In genomic region chr5:96242536-96242935, GRCh38 we compare ENCODE assay signal across 21 cellular contexts.
"Had no signal": no experiment of that assay in that cellular context is flagged by ENCODE, and none has a peak within 500 bp of the region (broad histone marks: within the 10 kb centered on the region; RNA-seq: fewer than 3 reads in every experiment).

No MANE protein-coding gene starts in this region.

- H3K36me3 Mint-ChIP-seq: activated CD8-positive, alpha-beta memory T cell treated with anti-CD3 and anti-CD28 coated beads, Interleukin-2, amount 10 ng/mL, durations not matched to agents 7 days and 5 days; activated naive CD4-positive, alpha-beta T cell treated with anti-CD3 and anti-CD28 coated beads, Interleukin-2, amount 50 U/mL, for 24 hours had no signal

- H3K27ac ChIP-seq: ascending aorta, sigmoid colon, thoracic aorta, upper lobe of right lung had no signal

- H3K4me3 ChIP-seq: ascending aorta, sigmoid colon, thoracic aorta, upper lobe of right lung had no signal

- H3K4me3 Mint-ChIP-seq: activated CD4-positive, alpha-beta memory T cell treated with anti-CD3 and anti-CD28 coated beads, Interleukin-2, amount 10 ng/mL, durations not matched to agents 7 days and 5 days; activated CD4-positive, alpha-beta T cell treated with anti-CD3 and anti-CD28 coated beads, Interleukin-2, amount 10 ng/mL, durations not matched to agents 24 days and 14 days; activated CD8-positive, alpha-beta memory T cell treated with anti-CD3 and anti-CD28 coated beads, Interleukin-2, amount 10 ng/mL, durations not matched to agents 7 days and 5 days; activated naive CD4-positive, alpha-beta T cell treated with anti-CD3 and anti-CD28 coated beads, Interleukin-2, amount 50 U/mL, for 24 hours; central memory CD8-positive, alpha-beta T cell had no signal

- H3K27me3 ChIP-seq: ascending aorta, sigmoid colon, upper lobe of right lung had no signal

- H3K9me3 Mint-ChIP-seq: activated CD4-positive, alpha-beta memory T cell treated with anti-CD3 and anti-CD28 coated beads, Interleukin-2, amount 10 ng/mL, durations not matched to agents 7 days and 5 days; activated naive CD4-positive, alpha-beta T cell treated with anti-CD3 and anti-CD28 coated beads, Interleukin-2, amount 50 U/mL, for 24 hours; central memory CD8-positive, alpha-beta T cell had no signal

- H3K9me3 ChIP-seq: ascending aorta, sigmoid colon, thoracic aorta, upper lobe of right lung had no signal

- ATAC-seq: activated CD4-positive, CD25-positive, alpha-beta regulatory T cell treated with anti-CD3 and anti-CD28 coated beads, Interleukin-2, amount 50 U/mL, for 24 hours; activated CD8-positive, alpha-beta memory T cell treated with anti-CD3 and anti-CD28 coated beads, Interleukin-2, amount 10 ng/mL, durations not matched to agents 7 days and 5 days; left ventricle myocardium superior; upper lobe of right lung had no signal

- DNase-seq: activated CD4-positive, alpha-beta memory T cell treated with anti-CD3 and anti-CD28 coated beads, Interleukin-2, amount 10 ng/mL, durations not matched to agents 7 days and 5 days; activated CD4-positive, alpha-beta T cell treated with anti-CD3 and anti-CD28 coated beads, Interleukin-2, amount 10 ng/mL, durations not matched to agents 24 days and 14 days; activated CD8-positive, alpha-beta memory T cell treated with anti-CD3 and anti-CD28 coated beads, Interleukin-2, amount 10 ng/mL, durations not matched to agents 7 days and 5 days; activated gamma-delta T cell treated with Interleukin-2 at 50 U/mL for 16 hours; activated T-cell treated with anti-CD3 and anti-CD28 coated beads for 4 hours; effector memory CD4-positive, alpha-beta T cell; foreskin melanocyte; left ventricle myocardium superior; mammary epithelial cell; midbrain; occipital lobe; retina; sigmoid colon; stimulated activated CD4-positive, alpha-beta T cell treated with anti-CD3 and anti-CD28 coated beads, Interleukin-4, amount 100 ng/mL, for 24 hours; stimulated activated naive CD4-positive, alpha-beta T cell treated with Interleukin-2 at 50 U/mL for 16 hours; upper lobe of right lung had no signal

- H3K36me3 ChIP-seq: ascending aorta, sigmoid colon, thoracic aorta, upper lobe of right lung had no signal

- H3K4me1 Mint-ChIP-seq: activated CD4-positive, alpha-beta memory T cell treated with anti-CD3 and anti-CD28 coated beads, Interleukin-2, amount 10 ng/mL, durations not matched to agents 7 days and 5 days; activated CD4-positive, alpha-beta T cell treated with anti-CD3 and anti-CD28 coated beads, Interleukin-2, amount 10 ng/mL, durations not matched to agents 24 days and 14 days; activated CD8-positive, alpha-beta memory T cell treated with anti-CD3 and anti-CD28 coated beads, Interleukin-2, amount 10 ng/mL, durations not matched to agents 7 days and 5 days; activated naive CD4-positive, alpha-beta T cell treated with anti-CD3 and anti-CD28 coated beads, Interleukin-2, amount 50 U/mL, for 24 hours; central memory CD8-positive, alpha-beta T cell had no signal

- H3K27ac Mint-ChIP-seq: activated CD4-positive, alpha-beta memory T cell treated with anti-CD3 and anti-CD28 coated beads, Interleukin-2, amount 10 ng/mL, durations not matched to agents 7 days and 5 days; activated CD4-positive, alpha-beta T cell treated with anti-CD3 and anti-CD28 coated beads, Interleukin-2, amount 10 ng/mL, durations not matched to agents 24 days and 14 days; activated CD8-positive, alpha-beta memory T cell treated with anti-CD3 and anti-CD28 coated beads, Interleukin-2, amount 10 ng/mL, durations not matched to agents 7 days and 5 days; activated naive CD4-positive, alpha-beta T cell treated with anti-CD3 and anti-CD28 coated beads, Interleukin-2, amount 50 U/mL, for 24 hours had no signal
